In the genomic region with DNA sequence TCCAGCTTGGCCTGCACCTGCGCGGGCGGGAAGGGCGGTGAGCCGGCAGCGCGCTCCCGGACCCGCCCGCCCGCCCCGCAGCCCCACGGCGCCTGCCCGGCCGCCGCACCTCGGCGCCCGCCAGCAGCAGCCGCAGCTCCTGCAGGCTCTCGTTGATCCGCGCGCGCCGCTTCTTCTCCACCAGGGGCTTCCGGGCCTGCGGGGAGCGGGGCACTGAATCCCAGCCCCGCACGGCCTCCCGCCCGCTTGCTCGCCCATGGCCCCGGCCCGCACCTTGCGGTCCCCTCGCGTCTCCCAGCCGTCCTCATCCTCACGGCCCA, we compare ENCODE assay signal across 8 cellular contexts. TPM values are rescaled to one million over a fixed set of nuclear protein-coding genes. Genes with fewer than 3 reads are reported as not detected.
DNase-seq lines count a peak whose midpoint lies in the region; ATAC-seq lines count a peak whose summit lies in the region.

No MANE protein-coding gene starts in this region.

- H3K4me1 Mint-ChIP-seq in immature natural killer cell, result peaks cover 0 to 13% of the 10 kb centered on the region in 2 donors

- H3K4me1 ChIP-seq in stomach smooth muscle (ENCODE audit: control insufficient read depth, insufficient read depth, low read length), result peaks cover 32% of the 10 kb centered on the region

- peaks cover 0 to 5% (median 0%) of the 10 kb centered on the region in 3 donors for H3K36me3 Mint-ChIP-seq in immature natural killer cell

- peak; percentile 70 for DNase-seq in activated CD8-positive, alpha-beta memory T cell treated with anti-CD3 and anti-CD28 coated beads, Interleukin-2, amount 50 U/mL, for 48 hours
- DNase-seq in islet precursor cell, result peak; percentile 71
- DNase-seq in immature natural killer cell, result no peak
- no peak for DNase-seq in occipital lobe (lab: John Stamatoyannopoulos, UW)
- no peak for DNase-seq in NCI-H2171 treated with DMSO at 0.1 percent for 48 hours (lab: John Stamatoyannopoulos, UW)

- H3K9me3 Mint-ChIP-seq in immature natural killer cell, result no peaks in the 10 kb centered on the region

- peak overlapping the region in 1 of 2 donors; percentile 42 for H3K9ac ChIP-seq in stomach smooth muscle (ENCODE audit: low read length in 2 of 2)

- peaks cover 0 to 3% of the 10 kb centered on the region in 2 donors for H3K36me3 ChIP-seq in stomach smooth muscle (ENCODE audit: control insufficient read depth in 2 of 2, insufficient read depth in 2 of 2, low read length in 2 of 2)

- no peaks in the 10 kb centered on the region for H3K27me3 ChIP-seq in stomach smooth muscle (ENCODE audit: control insufficient read depth in 1 of 2, insufficient read depth in 2 of 2, low read length in 2 of 2)

- peak overlapping the region in 2 of 5 donors; percentile 18 to 47 for H3K4me3 Mint-ChIP-seq in immature natural killer cell

- peaks cover 5 to 7% (median 6%) of the 10 kb centered on the region in 3 donors for H3K27me3 Mint-ChIP-seq in immature natural killer cell (ENCODE audit: low read depth in 3 of 3)

- no peak overlapping the region for H3K27ac Mint-ChIP-seq in immature natural killer cell

- H3K27ac ChIP-seq in stomach smooth muscle (ENCODE audit: low read length), result no peak overlapping the region

- H3K9me3 ChIP-seq in stomach smooth muscle (ENCODE audit: control insufficient read depth in 2 of 2, low read length in 2 of 2), result no peaks in the 10 kb centered on the region

- peak; percentile 23 for ATAC-seq in GM18511 (IDR thresholded peaks at IDR 0.05; ENCODE audit: unreplicated experiment)
- ATAC-seq in HG03025 (IDR thresholded peaks at IDR 0.05; ENCODE audit: low FRiP score, unreplicated experiment), result peak; percentile 14

- H3K4me3 ChIP-seq in stomach smooth muscle (ENCODE audit: low read length in 2 of 2), result peak overlapping the region; percentile 40 to 77

RNA-seq across cellular contexts. Expression of a gene that starts 0.3 kb away (rescaled TPM):
- polyA plus RNA-seq in immature natural killer cell, result 10 to 100 TPM; 27.3 to 36.5 (median 34.5) TPM
- 80.8 TPM for total RNA-seq in occipital lobe

RNA-seq across cellular contexts. Expression of a gene that starts 36.0 kb away (rescaled TPM):
- 10 to 100 TPM; 59.2 to 82.8 (median 59.3) TPM for polyA plus RNA-seq in immature natural killer cell
- total RNA-seq in occipital lobe, result 78.3 TPM

RNA-seq across cellular contexts. Expression of a gene that starts 48.9 kb away (rescaled TPM):
- 1 to 10 TPM; 1.0 to 8.5 (median 7.2) TPM for polyA plus RNA-seq in immature natural killer cell
- 5.5 TPM for total RNA-seq in occipital lobe

Comparison
In these comparisons a context has a peak if more than half of its experiments do, and no peak if none do; other contexts are left out.
1. DNase-seq: peak in activated CD8-positive, alpha-beta memory T cell treated with anti-CD3 and anti-CD28 coated beads, Interleukin-2, amount 50 U/mL, for 48 hours (single experiment) and islet precursor cell (single experiment); none in immature natural killer cell (0 of 3), occipital lobe (single experiment) and NCI-H2171 treated with DMSO at 0.1 percent for 48 hours (single experiment).